Comparison of ENCODE assay signal across 1 cellular context in the genomic region with DNA sequence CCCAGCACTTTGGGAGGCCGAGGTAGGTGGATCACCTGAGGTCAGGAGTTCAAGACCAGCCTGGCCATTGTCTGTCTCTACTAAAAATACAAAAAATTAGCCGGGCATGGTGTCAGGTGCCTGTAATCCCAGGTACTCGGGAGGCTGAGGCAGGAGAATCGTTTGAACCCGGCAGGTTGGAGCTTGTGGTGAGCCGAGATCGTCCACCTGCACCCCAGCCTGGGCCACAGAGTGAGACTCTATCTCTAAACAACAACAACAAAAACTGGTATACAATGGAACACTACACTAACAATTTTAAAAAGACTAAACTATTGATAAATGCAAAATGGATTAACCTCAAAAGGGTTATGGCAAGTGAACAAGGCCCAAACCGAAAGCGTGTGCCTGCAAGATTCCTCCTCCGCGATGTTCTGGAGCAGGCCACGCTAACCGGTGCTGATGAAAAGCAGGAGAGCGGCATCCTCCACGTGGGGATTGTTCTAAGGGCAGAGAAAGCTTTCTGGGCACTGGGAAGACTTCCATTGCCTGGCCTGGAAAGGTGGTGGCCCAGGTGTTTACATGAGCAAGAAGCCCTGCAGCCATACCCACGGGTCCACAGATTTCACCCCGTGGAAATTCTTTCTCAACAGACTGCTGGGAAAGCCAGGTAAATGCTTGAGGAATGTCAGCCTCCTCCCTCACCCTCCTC.
TF ChIP-seq lines count a peak whose summit lies in the region.

No MANE protein-coding gene starts in this region.

TF ChIP-seq in GM12878, 131 proteins besides CTCF, POLR2A, EP300 and RAD21:
- TF ChIP-seq RAD51 (IDR thresholded peaks at IDR 0.05) (no peak), EED (IDR thresholded peaks at IDR 0.05; ENCODE audit: low read depth) (no peak), NFXL1 (IDR thresholded peaks at IDR 0.05; ENCODE audit: borderline replicate concordance) (peak; percentile 76; the same call in 1 of the 2 replicates), SMC3 (IDR thresholded peaks at IDR 0.05; ENCODE audit: borderline replicate concordance, low read length) (no peak)
